8 cellular contexts compared by ENCODE assay signal in genomic region chr1:247681288-247681897, GRCh38. TPM values are rescaled to one million over a fixed set of nuclear protein-coding genes. Genes with fewer than 3 reads are reported as not detected.
DNase-seq lines count a peak whose midpoint lies in the region; ATAC-seq and TF ChIP-seq lines count a peak whose summit lies in the region.

No MANE protein-coding gene starts in this region.

- H3K4me1 ChIP-seq in cardiac muscle cell (ENCODE audit: low read depth) (no peaks in the 10 kb centered on the region), Peyer's patch (no peaks in the 10 kb centered on the region), mammary epithelial cell (ENCODE audit: insufficient read depth, low read length) (no peaks in the 10 kb centered on the region)

- no peak overlapping the region for H3K4me2 ChIP-seq in mammary epithelial cell (ENCODE audit: insufficient read depth, low read depth, low read length)

- H3K9me3 ChIP-seq in cardiac muscle cell (ENCODE audit: low read depth) = no peaks in the 10 kb centered on the region
- no peaks in the 10 kb centered on the region for H3K9me3 ChIP-seq in Peyer's patch
- H3K9me3 ChIP-seq in mammary epithelial cell (replicated peaks; ENCODE audit: insufficient read depth, low read length) = no peaks in the 10 kb centered on the region

- TF ChIP-seq CTCF in cardiac muscle cell (IDR thresholded peaks at IDR 0.05; ENCODE audit: low read depth, low read length) = peak; percentile 53
- TF ChIP-seq CTCF in Peyer's patch (IDR thresholded peaks at IDR 0.05) = peak in 5 of 6 experiments; percentile 7 to 45 (median 35)
- TF ChIP-seq CTCF in mammary epithelial cell (conservative IDR thresholded peaks at IDR 0.05 in 1 of 2, IDR thresholded peaks at IDR 0.05 in 1 of 2; ENCODE audit: extremely low read depth in 1 of 2, insufficient read depth in 1 of 2, low read depth in 1 of 2, low read length in 2 of 2) = peak; percentile 52 to 69

- in situ Hi-C loops in mammary epithelial cell (cut with MboI; ENCODE audit: low sequenced_read_pairs in 2 of 2) = no loop called here

- H3K27me3 ChIP-seq in cardiac muscle cell (no peaks in the 10 kb centered on the region), Peyer's patch (no peaks in the 10 kb centered on the region), mammary epithelial cell (ENCODE audit: insufficient read depth, low read length) (no peaks in the 10 kb centered on the region)

- DNase-seq in cardiac muscle cell (ENCODE audit: low read depth in 1 of 2, low spot score in 1 of 2) (peak; percentile 32 to 89), left ventricle myocardium superior (no peak), HS-5 (ENCODE audit: low read depth) (peak; percentile 6), Peyer's patch (peak in 1 of 3 donors; percentile 62), mammary epithelial cell (peak; percentile 41), medulla oblongata (ENCODE audit: extremely low spot score) (peak; percentile 68)

- no peak overlapping the region for H2AFZ ChIP-seq in mammary epithelial cell (ENCODE audit: low read depth, low read length)

- ATAC-seq in left ventricle myocardium superior (no peak), GM21619 (IDR thresholded peaks at IDR 0.05; ENCODE audit: unreplicated experiment) (peak; percentile 85)
- no peak for ATAC-seq in activated CD4-positive, CD25-positive, alpha-beta regulatory T cell treated with anti-CD3 and anti-CD28 coated beads, Interleukin-2, amount 50 U/mL, for 24 hours

- no peak overlapping the region for H3K27ac ChIP-seq in cardiac muscle cell
- no peak overlapping the region for H3K27ac ChIP-seq in Peyer's patch
- no peak overlapping the region for H3K27ac ChIP-seq in mammary epithelial cell (ENCODE audit: insufficient read depth, low read depth, low read length)

- no TSS peak for BruUV-seq in mammary epithelial cell (replicated peaks; lab: Mats Ljungman, UMichigan)

- dilution Hi-C loops in mammary epithelial cell (cut with HindIII; ENCODE audit: low sequenced_read_pairs) = no loop called here

- no peaks in the 10 kb centered on the region for H3K36me3 ChIP-seq in cardiac muscle cell
- no peaks in the 10 kb centered on the region for H3K36me3 ChIP-seq in Peyer's patch
- no peaks in the 10 kb centered on the region for H3K36me3 ChIP-seq in mammary epithelial cell (ENCODE audit: insufficient read depth, low read length)

- no peaks in the 10 kb centered on the region for H3K79me2 ChIP-seq in mammary epithelial cell (ENCODE audit: insufficient read depth, low read length)

- 23% methylated on average over 7 of the region's 7 CpGs for WGBS in mammary epithelial cell (ENCODE audit: low coverage, missing lambda C conversion rate)

- H4K20me1 ChIP-seq in mammary epithelial cell (ENCODE audit: insufficient read depth, low read length) = no peaks in the 10 kb centered on the region

- CTCF ChIA-PET in mammary epithelial cell (lab: Charles Lee; ENCODE audit: low non-redundant PET) = no interaction called here

- intact Hi-C loops in left ventricle myocardium superior (cut with micrococcal nuclease) (no loop called here), mammary epithelial cell (cut with micrococcal nuclease) (loop anchor here (5.0 kb wide), 2 partner anchors 176 to 236 kb away; partner anchors contain the start of gene TRIM58)

- TF ChIP-seq POLR2A in Peyer's patch (IDR thresholded peaks at IDR 0.05) = no peak

- H3K4me3 ChIP-seq in cardiac muscle cell = no peak overlapping the region
- H3K4me3 ChIP-seq in Peyer's patch = no peak overlapping the region
- H3K4me3 ChIP-seq in mammary epithelial cell (replicated peaks in 1 of 3; ENCODE audit: insufficient read depth in 1 of 3, low read depth in 2 of 3, low read length in 3 of 3) = no peak overlapping the region

- no peak overlapping the region for H3K9ac ChIP-seq in mammary epithelial cell (ENCODE audit: insufficient read depth, low read length)

RNA-seq across cellular contexts. Expression of gene OR13G1, which starts 1.9 kb away (rescaled TPM):
- total RNA-seq in cardiac muscle cell (not detected in 2 replicates), left ventricle myocardium superior (not detected), Peyer's patch (not detected), mammary epithelial cell (not detected)
- polyA plus RNA-seq in cardiac muscle cell (not detected in 2 replicates), mammary epithelial cell (not detected)
- not detected for polyA minus RNA-seq in mammary epithelial cell

RNA-seq across cellular contexts. Expression of gene OR6F1, which starts 35.1 kb away (rescaled TPM):
- total RNA-seq in cardiac muscle cell = not detected in 2 replicates
- polyA plus RNA-seq in cardiac muscle cell = not detected in 2 replicates
- total RNA-seq in left ventricle myocardium superior = not detected
- not detected for total RNA-seq in Peyer's patch
- total RNA-seq in mammary epithelial cell = not detected
- polyA plus RNA-seq in mammary epithelial cell = not detected
- not detected for polyA minus RNA-seq in mammary epithelial cell

RNA-seq across cellular contexts. Expression of gene OR14K1, which starts 57.0 kb away (rescaled TPM):
- total RNA-seq in cardiac muscle cell (not detected in 2 replicates), left ventricle myocardium superior (not detected), Peyer's patch (not detected), mammary epithelial cell (not detected)
- polyA plus RNA-seq in cardiac muscle cell (not detected in 2 replicates), mammary epithelial cell (not detected)
- not detected for polyA minus RNA-seq in mammary epithelial cell
